In genomic region chr21:37758997-37759396, GRCh38 we compare ENCODE assay signal across 7 cellular contexts.
DNase-seq lines count a peak whose midpoint lies in the region; ATAC-seq and TF ChIP-seq lines count a peak whose summit lies in the region.

No MANE protein-coding gene starts in this region.

- H3K4me3 ChIP-seq in Jurkat, Clone E6-1 (ENCODE audit: low read length): no peak overlapping the region
- H3K4me3 ChIP-seq in foreskin fibroblast (ENCODE audit: low read depth in 1 of 2, low read length in 2 of 2): no peak overlapping the region

- peak; percentile 81 for TF ChIP-seq CTCF in foreskin fibroblast (IDR thresholded peaks at IDR 0.05; ENCODE audit: low read depth, low read length)

- DNase-seq in ELF-1 (ENCODE audit: low read depth, low spot score) (peak; percentile 73), RPMI7951 (ENCODE audit: low read depth) (peak; percentile 58), foreskin fibroblast (peak; percentile 34 to 76), ureter (ENCODE audit: low spot score) (peak; percentile 50), middle frontal gyrus (ENCODE audit: extremely low spot score, low spot score) (no peak)
- peak; percentile 11 for DNase-seq in Jurkat, Clone E6-1 (ENCODE audit: low read depth, low spot score)

- no peak for ATAC-seq in GM21825 (IDR thresholded peaks at IDR 0.05; ENCODE audit: unreplicated experiment)
